ENCODE assay signal across 1 cellular context in the genomic region with DNA sequence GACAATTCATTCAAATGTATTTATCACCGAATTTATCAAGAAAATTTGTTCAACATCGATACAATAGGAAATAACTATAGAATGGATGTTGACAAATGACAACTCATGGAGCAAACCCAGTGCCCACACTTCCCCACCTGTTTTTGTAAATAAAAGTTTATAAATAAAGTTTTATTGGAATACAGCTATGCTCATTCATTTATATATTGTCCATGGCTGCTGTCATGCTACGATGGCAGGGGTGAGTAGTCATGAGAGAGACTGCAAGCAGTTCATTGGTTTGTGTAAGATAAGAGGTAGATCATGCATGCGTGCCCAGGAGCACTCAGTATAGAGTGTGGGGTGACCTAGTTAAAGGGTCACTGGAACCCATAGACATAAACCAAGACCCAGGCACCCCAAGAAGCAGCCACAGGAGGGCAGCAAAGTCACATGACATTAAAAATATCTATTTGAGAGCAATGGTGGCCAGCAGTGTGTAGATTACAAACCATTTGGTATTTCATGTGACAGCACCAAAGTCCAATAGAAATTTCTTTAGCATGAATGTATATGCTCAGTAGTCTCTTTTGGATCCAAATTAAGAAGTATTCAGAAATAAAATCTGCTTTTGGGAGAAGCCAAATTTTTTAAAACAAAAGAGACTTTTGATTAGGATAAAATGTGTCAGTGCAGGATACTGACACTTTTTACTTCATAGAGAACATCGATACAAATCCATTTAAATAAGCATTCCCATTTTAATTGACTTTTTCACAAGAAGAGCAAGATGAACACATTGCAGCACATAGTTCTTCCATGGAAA.
TF ChIP-seq lines count a peak whose summit lies in the region.

No MANE protein-coding gene starts in this region.

TF ChIP-seq in SK-N-SH treated with all-trans-retinoic acid at 6 μM for 48 hours, 23 proteins besides CTCF, POLR2A, EP300 and RAD21 (continued from another document):
- TF ChIP-seq PATZ1 (CRISPR knock-in tag; IDR thresholded peaks at IDR 0.05; ENCODE audit: borderline replicate concordance) = no peak
- no peak for TF ChIP-seq ZNF70 (CRISPR knock-in tag; IDR thresholded peaks at IDR 0.05)
- no peak for TF ChIP-seq SNAI2 (CRISPR knock-in tag; IDR thresholded peaks at IDR 0.05)
- TF ChIP-seq TOX (CRISPR knock-in tag; IDR thresholded peaks at IDR 0.05; ENCODE audit: borderline replicate concordance) = no peak
